Comparison of ENCODE assay signal across 8 cellular contexts in genomic region chr17:77140166-77140877, GRCh38. TPM values are rescaled to one million over a fixed set of nuclear protein-coding genes. Genes with fewer than 3 reads are reported as not detected.
DNase-seq lines count a peak whose midpoint lies in the region; ATAC-seq, FAIRE-seq and TF ChIP-seq lines count a peak whose summit lies in the region.

No MANE protein-coding gene starts in this region.

- H3K9ac ChIP-seq in ES-I3 (ENCODE audit: low read depth, low read length), result peak overlapping the region; percentile 73
- H3K9ac ChIP-seq in Loucy (ENCODE audit: low read depth, low read length, poor library complexity, severe bottlenecking), result peak overlapping the region; percentile 84
- H3K9ac ChIP-seq in neural cell (ENCODE audit: low read length), result peak overlapping the region; percentile 69

- peaks cover 16% of the 10 kb centered on the region; the same call in 1 of the 2 replicates for H3K36me3 ChIP-seq in ES-I3 (ENCODE audit: insufficient read depth, low read length)
- no peaks in the 10 kb centered on the region for H3K36me3 ChIP-seq in Loucy (ENCODE audit: insufficient read depth, low read length)
- H3K36me3 ChIP-seq in RWPE2 (ENCODE audit: low read depth), result peaks cover 29% of the 10 kb centered on the region
- no peaks in the 10 kb centered on the region for H3K36me3 ChIP-seq in neural cell (ENCODE audit: insufficient read depth, low read length)

- H3K79me2 ChIP-seq in Loucy (ENCODE audit: insufficient read depth, low read length) (peaks cover 40% of the 10 kb centered on the region), neural cell (replicated peaks; ENCODE audit: insufficient read depth, low read length) (peaks cover 34% of the 10 kb centered on the region)

- peak overlapping the region; percentile 94 to 99 for H3K27ac Mint-ChIP-seq in stimulated activated naive CD8-positive, alpha-beta T cell treated with anti-CD3 and anti-CD28 coated beads, Interleukin-15, amount 100 ng/mL, for 72 hours

- peak; percentile 73 for ATAC-seq in RWPE2 (ENCODE audit: low read depth)
- peak; percentile 88 for ATAC-seq in stimulated activated naive CD8-positive, alpha-beta T cell treated with anti-CD3 and anti-CD28 coated beads, Interleukin-15, amount 100 ng/mL, for 72 hours

- FAIRE-seq in H54 (lab: Jason Lieb, UNC), result no peak

- H3K9me3 Mint-ChIP-seq in stimulated activated naive CD8-positive, alpha-beta T cell treated with anti-CD3 and anti-CD28 coated beads, Interleukin-15, amount 100 ng/mL, for 72 hours, result peaks cover 11 to 14% of the 10 kb centered on the region in 2 donors

- H3K4me2 ChIP-seq in Loucy (ENCODE audit: low read depth, low read length, poor library complexity, severe bottlenecking), result peak overlapping the region; percentile 80
- H3K4me2 ChIP-seq in neural cell (ENCODE audit: low read length), result peak overlapping the region; percentile 17

- TF ChIP-seq CTCF in Loucy (conservative IDR thresholded peaks at IDR 0.05; ENCODE audit: low read length) (no peak), RWPE2 (IDR thresholded peaks at IDR 0.05; ENCODE audit: poor library complexity, severe bottlenecking) (no peak), neural cell (IDR thresholded peaks at IDR 0.05; ENCODE audit: poor library complexity, severe bottlenecking) (no peak)

- H3K27ac ChIP-seq in RWPE2 (ENCODE audit: poor library complexity, severe bottlenecking) (peak overlapping the region; percentile 98), neural cell (ENCODE audit: low read length) (peak overlapping the region; percentile 80)

- H2AFZ ChIP-seq in Loucy (ENCODE audit: low read length) (peak overlapping the region; percentile 57; the same call in 1 of the 2 replicates), neural cell (ENCODE audit: low read depth, low read length) (peak overlapping the region; percentile 76)

- DNase-seq in H54 (ENCODE audit: insufficient read length, low spot score) (peak; percentile 88), RWPE2 (ENCODE audit: low spot score) (peak; percentile 99), fibroblast of the conjunctiva (ENCODE audit: low read depth) (peak; percentile 97)
- DNase-seq in activated effector memory CD4-positive, alpha-beta T cell treated with anti-CD3 and anti-CD28 coated beads, Interleukin-2, amount 50 U/mL, for 16 hours, result peak; percentile 100
- DNase-seq in stimulated activated naive CD8-positive, alpha-beta T cell treated with anti-CD3 and anti-CD28 coated beads, Interleukin-15, amount 100 ng/mL, for 72 hours, result peak; percentile 100

- peak; percentile 40 for TF ChIP-seq RAD21 in neural cell (conservative IDR thresholded peaks at IDR 0.05)

- H3K4me1 Mint-ChIP-seq in stimulated activated naive CD8-positive, alpha-beta T cell treated with anti-CD3 and anti-CD28 coated beads, Interleukin-15, amount 100 ng/mL, for 72 hours, result peaks cover 63% of the 10 kb centered on the region

- H3K4me3 Mint-ChIP-seq in stimulated activated naive CD8-positive, alpha-beta T cell treated with anti-CD3 and anti-CD28 coated beads, Interleukin-15, amount 100 ng/mL, for 72 hours, result peak overlapping the region; percentile 77 to 80

- no peaks in the 10 kb centered on the region for H3K27me3 Mint-ChIP-seq in stimulated activated naive CD8-positive, alpha-beta T cell treated with anti-CD3 and anti-CD28 coated beads, Interleukin-15, amount 100 ng/mL, for 72 hours

- H3K4me3 ChIP-seq in Loucy (ENCODE audit: low read length, poor library complexity, severe bottlenecking), result peak overlapping the region; percentile 71
- peak overlapping the region; percentile 32 for H3K4me3 ChIP-seq in RWPE2 (ENCODE audit: severe bottlenecking)
- peak overlapping the region; percentile 99 for H3K4me3 ChIP-seq in neural cell (ENCODE audit: low read length)

- H3K9me3 ChIP-seq in ES-I3 (ENCODE audit: control insufficient read depth, insufficient read depth, low read length), result peaks cover 9% of the 10 kb centered on the region
- peaks cover 9% of the 10 kb centered on the region for H3K9me3 ChIP-seq in Loucy (ENCODE audit: insufficient read depth, low read depth, low read length)
- H3K9me3 ChIP-seq in RWPE2 (ENCODE audit: severe bottlenecking), result peaks cover 3% of the 10 kb centered on the region
- H3K9me3 ChIP-seq in neural cell (ENCODE audit: low read length), result no peaks in the 10 kb centered on the region

- H3F3A ChIP-seq in Loucy (ENCODE audit: low read depth), result no peaks in the 10 kb centered on the region
- H3F3A ChIP-seq in neural cell (ENCODE audit: insufficient read depth, low read length, poor library complexity, severe bottlenecking), result no peaks in the 10 kb centered on the region

- H3K4me1 ChIP-seq in ES-I3 (ENCODE audit: insufficient read depth, low read length) (peaks cover 12% of the 10 kb centered on the region), Loucy (ENCODE audit: insufficient read depth, low read length, poor library complexity, severe bottlenecking) (peaks cover 38% of the 10 kb centered on the region), RWPE2 (ENCODE audit: insufficient read depth, poor library complexity, severe bottlenecking) (peaks cover 15% of the 10 kb centered on the region)

- H3K9me2 ChIP-seq in Loucy (replicated peaks; ENCODE audit: low read depth, low read length), result no peaks in the 10 kb centered on the region
- H3K9me2 ChIP-seq in neural cell (ENCODE audit: insufficient read depth, low read length), result no peaks in the 10 kb centered on the region

- H3K27me3 ChIP-seq in Loucy (ENCODE audit: insufficient read depth, low read length, poor library complexity, severe bottlenecking) (no peaks in the 10 kb centered on the region), RWPE2 (ENCODE audit: insufficient read depth, poor library complexity, severe bottlenecking) (no peaks in the 10 kb centered on the region), neural cell (ENCODE audit: insufficient read depth, low read depth, low read length) (no peaks in the 10 kb centered on the region)

- peak; percentile 27 for TF ChIP-seq EP300 in neural cell (conservative IDR thresholded peaks at IDR 0.05; ENCODE audit: poor library complexity, severe bottlenecking)

- H4K20me1 ChIP-seq in Loucy (ENCODE audit: insufficient read depth, low read length, poor library complexity, severe bottlenecking), result peaks cover 15% of the 10 kb centered on the region
- no peaks in the 10 kb centered on the region for H4K20me1 ChIP-seq in neural cell (ENCODE audit: insufficient read depth)

- peak; percentile 79 for TF ChIP-seq POLR2A in H54 (IDR thresholded peaks at IDR 0.05; ENCODE audit: low read depth, low read length)

TF ChIP-seq in neural cell, 6 proteins besides CTCF, POLR2A, EP300 and RAD21:
- peak; percentile 46 for TF ChIP-seq TAF1 (IDR thresholded peaks at IDR 0.05; ENCODE audit: low read depth)
- peak; percentile 76 for TF ChIP-seq POLR2AphosphoS5 (IDR thresholded peaks at IDR 0.05)
- TF ChIP-seq MXI1 (conservative IDR thresholded peaks at IDR 0.05; ENCODE audit: poor library complexity, severe bottlenecking), result no peak
- TF ChIP-seq EZH2 (IDR thresholded peaks at IDR 0.05; ENCODE audit: borderline replicate concordance, insufficient read depth, low read length, poor library complexity, severe bottlenecking), result no peak
- peak; percentile 52 for TF ChIP-seq REST (IDR thresholded peaks at IDR 0.05; ENCODE audit: borderline replicate concordance)
- peak; percentile 33 for TF ChIP-seq SMC3 (conservative IDR thresholded peaks at IDR 0.05; ENCODE audit: poor library complexity)

RNA-seq across cellular contexts. Expression of gene SEC14L1, which starts 0.4 kb away (rescaled TPM):
- 40.4 and 49.7 TPM in 2 replicates for polyA plus RNA-seq in neural cell
- polyA minus RNA-seq in neural cell, result 112 TPM in 2 replicates

Comparison
In these comparisons a context has a peak if more than half of its experiments do, and no peak if none do; other contexts are left out.
1. Peak in every context shown above with its lines: DNase-seq, ATAC-seq, H3K4me3 ChIP-seq and H3K27ac ChIP-seq.
2. H3K4me3 ChIP-seq: peak in every context shown above with its lines; median percentile 99 in neural cell; 71 in Loucy; 32 in RWPE2.